ENCODE assay signal across 10 cellular contexts in genomic region chr1:232597721-232598120, GRCh38. TPM values are rescaled to one million over a fixed set of nuclear protein-coding genes. Genes with fewer than 3 reads are reported as not detected.
DNase-seq lines count a peak whose midpoint lies in the region; ATAC-seq and TF ChIP-seq lines count a peak whose summit lies in the region.
"Had no signal": no experiment of that assay in that cellular context is flagged by ENCODE, and none has a peak within 500 bp of the region (broad histone marks: within the 10 kb centered on the region; RNA-seq: fewer than 3 reads in every experiment).

No MANE protein-coding gene starts in this region.

- H3K27me3 ChIP-seq in breast epithelium (no peaks in the 10 kb centered on the region), psoas muscle (ENCODE audit: insufficient read depth in 3 of 3, low read length in 2 of 3) (no peaks in the 10 kb centered on the region), ascending aorta (no peaks in the 10 kb centered on the region)

- intact Hi-C loops in MCF 10A (cut with micrococcal nuclease) = no loop called here
- intact Hi-C loops in breast epithelium (cut with DNase I; ENCODE audit: low total_unique reads) = no loop called here
- intact Hi-C loops in psoas muscle (cut with DNase I) = no loop called here
- intact Hi-C loops in ascending aorta (cut with DNase I) = no loop called here

- H3K36me3 Mint-ChIP-seq in MCF 10A (ENCODE audit: insufficient read depth, unreplicated experiment) = peaks cover 6% of the 10 kb centered on the region

- no peak overlapping the region for H3K4me3 Mint-ChIP-seq in MCF 10A (ENCODE audit: unreplicated experiment)

- POLR2A ChIA-PET in MCF 10A (lab: Yijun Ruan, JAX) = interaction anchor here (0.9 to 1.2 kb wide), 4 partner anchors 17 to 80 kb away, joined by 3 read pairs; no protein-coding TSS in a partner anchor

- H3K27ac ChIP-seq in breast epithelium (peak overlapping the region in 1 of 2 donors; percentile 38), psoas muscle (no peak overlapping the region), ascending aorta (no peak overlapping the region)

- H3K4me3 ChIP-seq in breast epithelium (no peak overlapping the region), psoas muscle (no peak overlapping the region), ascending aorta (no peak overlapping the region)

- TF ChIP-seq POLR2A in breast epithelium (IDR thresholded peaks at IDR 0.05) = no peak

- peak; percentile 21 for DNase-seq in MCF 10A (ENCODE audit: unreplicated experiment)
- DNase-seq in breast epithelium (ENCODE audit: low spot score in 2 of 2) = no peak
- DNase-seq in HK-2 (ENCODE audit: unreplicated experiment) = no peak
- no peak for DNase-seq in psoas muscle
- no peak for DNase-seq in SKM-1 (lab: John Stamatoyannopoulos, UW; ENCODE audit: unreplicated experiment)
- no peak for DNase-seq in ascending aorta (ENCODE audit: low spot score in 2 of 2)
- DNase-seq: Kasumi-1, NCI-H526 had no signal

- H3K4me1 ChIP-seq in breast epithelium (no peaks in the 10 kb centered on the region), psoas muscle (peaks cover 17% of the 10 kb centered on the region), ascending aorta (no peaks in the 10 kb centered on the region)

- no peaks in the 10 kb centered on the region for H3K27me3 Mint-ChIP-seq in MCF 10A (ENCODE audit: insufficient read depth, unreplicated experiment)

- H3K9me3 Mint-ChIP-seq in MCF 10A (ENCODE audit: unreplicated experiment) = no peaks in the 10 kb centered on the region

- H3K4me1 Mint-ChIP-seq in MCF 10A (ENCODE audit: insufficient read depth, unreplicated experiment) = peaks cover 19% of the 10 kb centered on the region

- TF ChIP-seq CTCF in MCF 10A (IDR thresholded peaks at IDR 0.05; ENCODE audit: unreplicated experiment) (no peak), breast epithelium (IDR thresholded peaks at IDR 0.05) (no peak), psoas muscle (IDR thresholded peaks at IDR 0.05) (no peak), ascending aorta (IDR thresholded peaks at IDR 0.05) (no peak)

- WGBS in psoas muscle, 3 donors = 71 to 83% (median 78%) methylated on average over 2 of the region's 2 CpGs

- BruUV-seq in MCF 10A (replicated peaks; lab: Mats Ljungman, UMichigan) = no TSS peak

- no peak overlapping the region for H3K27ac Mint-ChIP-seq in MCF 10A (ENCODE audit: low read depth, unreplicated experiment)

- CTCF ChIA-PET in MCF 10A (lab: Yijun Ruan, JAX) = interaction anchor here (0.9 to 1.8 kb wide), 4 partner anchors 9 to 465 kb away, joined by 3 to 6 read pairs (median 6); no protein-coding TSS in a partner anchor

- H3K36me3 ChIP-seq in breast epithelium (no peaks in the 10 kb centered on the region), psoas muscle (ENCODE audit: insufficient read depth in 1 of 2, low read depth in 1 of 2) (no peaks in the 10 kb centered on the region), ascending aorta (no peaks in the 10 kb centered on the region)

- H3K9me3 ChIP-seq in breast epithelium (no peaks in the 10 kb centered on the region), psoas muscle (no peaks in the 10 kb centered on the region), ascending aorta (no peaks in the 10 kb centered on the region)

- ATAC-seq in HG02610 (IDR thresholded peaks at IDR 0.05; ENCODE audit: unreplicated experiment) = peak; percentile 71
- ATAC-seq in HG03521 (IDR thresholded peaks at IDR 0.05; ENCODE audit: unreplicated experiment) = peak; percentile 46
- no peak for ATAC-seq in psoas muscle

RNA-seq across cellular contexts. Expression of gene SIPA1L2, which starts 32.2 kb away (rescaled TPM):
- total RNA-seq in MCF 10A (2022) (15.2 and 18.3 TPM in 2 replicates), breast epithelium (10 to 100 TPM; 16.3 to 46.9 (median 35.9) TPM), psoas muscle (10 to 100 TPM in 3 of 4 donors, 1 to 10 TPM in 1; 4.3 to 54.4 (median 14.8) TPM), ascending aorta (18.1 TPM)
- polyA plus RNA-seq in psoas muscle = 1 to 10 TPM; 5.9 to 9.4 (median 6.2) TPM

Comparison
In these comparisons a context has a peak if more than half of its experiments do, and no peak if none do; other contexts are left out.
1. ATAC-seq: peak in HG02610 (single experiment) and HG03521 (single experiment); none in psoas muscle (0 of 4).